22 cellular contexts compared by ENCODE assay signal in the genomic region with DNA sequence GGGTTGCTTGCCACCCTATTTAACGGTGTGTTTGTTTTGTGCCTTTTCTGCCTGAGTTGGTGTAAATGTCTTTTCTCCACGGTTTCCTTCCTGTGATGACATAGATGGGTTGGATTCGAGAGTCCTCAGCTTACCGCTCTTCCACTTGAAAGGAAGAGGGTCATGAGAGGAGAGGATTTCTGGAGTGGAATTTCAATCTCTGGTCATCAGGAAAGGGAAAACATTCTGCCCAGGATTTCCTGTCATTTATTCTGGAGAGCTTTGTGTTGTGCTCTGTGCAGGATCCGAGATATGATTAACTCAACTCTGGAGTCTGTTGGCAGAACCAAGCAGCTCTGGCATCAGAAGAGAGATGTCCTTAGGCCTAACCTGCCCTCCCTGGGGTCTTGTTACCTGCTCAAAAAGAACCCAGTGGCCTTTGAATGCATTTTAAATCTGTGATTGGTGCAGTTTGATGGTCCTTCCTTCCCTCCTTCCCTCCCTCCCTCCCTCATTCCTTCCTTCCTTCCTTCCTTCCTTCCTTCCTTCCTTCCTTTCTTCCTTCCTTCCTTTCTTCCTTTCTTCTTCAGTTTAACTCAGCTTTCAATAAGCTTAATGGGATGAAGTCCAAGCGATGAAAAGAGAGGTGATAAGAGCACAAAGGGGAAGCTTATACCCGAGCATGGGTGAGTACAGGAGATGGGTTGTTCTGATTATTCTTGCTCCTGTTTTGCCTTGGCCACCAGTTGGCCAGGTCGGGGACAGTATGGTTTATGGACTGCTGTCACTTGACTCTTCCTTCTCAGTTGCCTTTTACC.
DNase-seq lines count a peak whose midpoint lies in the region; ATAC-seq, FAIRE-seq and TF ChIP-seq lines count a peak whose summit lies in the region.
"Had no signal": no experiment of that assay in that cellular context is flagged by ENCODE, and none has a peak within 500 bp of the region (broad histone marks: within the 10 kb centered on the region; RNA-seq: fewer than 3 reads in every experiment).

No MANE protein-coding gene starts in this region.

- peak overlapping the region; percentile 17; the same call in 1 of the 2 replicates for H2AK5ac ChIP-seq in H1 (ENCODE audit: low read depth, low read length)

- H3K4me1 ChIP-seq in H1 (replicated peaks in 1 of 4; ENCODE audit: control insufficient read depth in 3 of 4, insufficient read depth in 4 of 4, low read length in 3 of 4): peaks cover 0 to 26% (median 17%) of the 10 kb centered on the region in 4 experiments; a peak in 6 of 7 replicates

- no peak overlapping the region for H3K4me3 ChIP-seq in H1 (ENCODE audit: extremely low read depth in 1 of 4, insufficient read depth in 2 of 4, low read depth in 3 of 4, low read length in 4 of 4)
- H3K4me3 ChIP-seq: K562 had no signal

- H2AFZ ChIP-seq in H1 (ENCODE audit: low read length): no peak overlapping the region

- no peaks in the 10 kb centered on the region for H3K79me1 ChIP-seq in H1 (ENCODE audit: low read depth, low read length)

- ATAC-seq in HG02759 (IDR thresholded peaks at IDR 0.05; ENCODE audit: unreplicated experiment): no peak
- ATAC-seq in HG03469 (IDR thresholded peaks at IDR 0.05; ENCODE audit: unreplicated experiment): no peak
- ATAC-seq: K562, Panc1 had no signal

- H3K18ac ChIP-seq in H1 (ENCODE audit: extremely low read depth, low read length): peak overlapping the region; percentile 48; the same call in 1 of the 2 replicates

- no peak overlapping the region for H2BK120ac ChIP-seq in H1 (replicated peaks; ENCODE audit: low read depth, low read length)

- no peak overlapping the region for H4K5ac ChIP-seq in H1 (ENCODE audit: insufficient read length, low read depth, low read length)

- no peak for TF ChIP-seq POLR2A in H1 (IDR thresholded peaks at IDR 0.05; ENCODE audit: control extremely low read depth in 1 of 2, low read depth in 2 of 2, low read length in 2 of 2)

- no peak for TF ChIP-seq EP300 in H1 (IDR thresholded peaks at IDR 0.05; ENCODE audit: borderline replicate concordance in 1 of 2, low read depth in 2 of 2, low read length in 2 of 2)

- H3K23ac ChIP-seq in H1 (ENCODE audit: insufficient read length): no peak overlapping the region

- no peak for TF ChIP-seq CTCF in H1 (IDR thresholded peaks at IDR 0.05; ENCODE audit: control extremely low read depth in 1 of 3, insufficient read depth in 1 of 3, low read depth in 1 of 3, low read length in 3 of 3)

- no peaks in the 10 kb centered on the region for H3K79me2 ChIP-seq in H1 (ENCODE audit: control insufficient read depth in 1 of 2, insufficient read depth in 2 of 2, low read length in 2 of 2)

- no peak overlapping the region; the same call in 1 of the 2 replicates for H2BK5ac ChIP-seq in H1 (ENCODE audit: low read depth, low read length)

- no peak overlapping the region for H3K4ac ChIP-seq in H1 (replicated peaks; ENCODE audit: insufficient read length, low read depth, low read length)

- H2BK15ac ChIP-seq in H1 (ENCODE audit: low read length): no peak overlapping the region

- H3K14ac ChIP-seq in H1 (ENCODE audit: insufficient read length): no peak overlapping the region

- POLR2A ChIA-PET in H1 (lab: Charles Lee; ENCODE audit: partially characterized antibody): no interaction called here

- FAIRE-seq in H1 (lab: Jason Lieb, UNC): no peak
- FAIRE-seq: A204.1, GM19239, H54, K562 had no signal

- no peak overlapping the region for H3K27ac ChIP-seq in H1 (ENCODE audit: low read depth, low read length)
- H3K27ac ChIP-seq: RWPE1 had no signal

- no peaks in the 10 kb centered on the region for H3K9me3 ChIP-seq in H1 (ENCODE audit: insufficient read depth in 2 of 2, low read depth in 1 of 2, low read length in 1 of 2)

- no peak overlapping the region for H3K4me2 ChIP-seq in H1 (ENCODE audit: insufficient read depth in 1 of 2, low read depth in 2 of 2, low read length in 2 of 2)

- WGBS in H1 (ENCODE audit: extremely low coverage in 1 of 2, insufficient coverage in 1 of 2, insufficient read length in 1 of 2, insufficient replicate concordance in 2 of 2, low coverage in 1 of 2, low lambda C conversion rate in 2 of 2, missing lambda C conversion rate in 1 of 2), 2 experiments: 84% methylated on average over 8 of the region's 8 CpGs; no CpG with 5 or more reads in 1 of the 2 experiments

- DNase-seq in NCI-H748 (lab: John Stamatoyannopoulos, UW; ENCODE audit: unreplicated experiment) (peak; percentile 3), NCI-H748 treated with DMSO at 0.1 percent for 48 hours (lab: John Stamatoyannopoulos, UW) (no peak), NCI-H345 (lab: John Stamatoyannopoulos, UW) (peak; percentile 59), H1 (ENCODE audit: low read depth in 1 of 2, low spot score in 2 of 2) (no peak), ureter (ENCODE audit: low spot score) (no peak)
- DNase-seq: C1 segment of cervical spinal cord; CD4-positive, alpha-beta memory T cell; COR-L47; DND-41; Kasumi-1; NCI-H1092 treated with DMSO at 0.1 percent for 48 hours; NCI-H1436; NCI-H774; SHP77 treated with DMSO at 0.1 percent for 48 hours had no signal

- no peak for TF ChIP-seq RAD21 in H1 (IDR thresholded peaks at IDR 0.05 in 1 of 2, conservative IDR thresholded peaks at IDR 0.05 in 1 of 2; ENCODE audit: low read depth in 2 of 2, low read length in 2 of 2)

- 0 out of 2 replicates have a peak overlapping the region, but pooled peaks have one; percentile 42 for H2BK12ac ChIP-seq in H1 (ENCODE audit: low read depth, low read length)

- H4K91ac ChIP-seq in H1 (replicated peaks; ENCODE audit: insufficient read length, low read length): no peak overlapping the region

- H2BK20ac ChIP-seq in H1 (ENCODE audit: low read length): peak overlapping the region; percentile 72; the same call in 1 of the 2 replicates

- H3K9ac ChIP-seq in H1 (replicated peaks in 1 of 4; ENCODE audit: extremely low read depth in 1 of 4, low read depth in 3 of 4, low read length in 3 of 4): no peak overlapping the region

- no peaks in the 10 kb centered on the region for H4K20me1 ChIP-seq in H1 (replicated peaks in 1 of 2; ENCODE audit: control insufficient read depth in 1 of 2, insufficient read depth in 2 of 2, low read length in 2 of 2)

- no peak overlapping the region for H3K56ac ChIP-seq in H1 (replicated peaks; ENCODE audit: insufficient read length, low read depth, low read length)

- H4K8ac ChIP-seq in H1 (ENCODE audit: extremely low read depth, insufficient read depth, low read length): no peak overlapping the region

- H3K23me2 ChIP-seq in H1 (ENCODE audit: low read depth, low read length): no peaks in the 10 kb centered on the region

- H3K36me3 ChIP-seq in H1 (ENCODE audit: control insufficient read depth in 2 of 4, insufficient read depth in 4 of 4, low read length in 3 of 4): no peaks in the 10 kb centered on the region

- no peaks in the 10 kb centered on the region for H3K27me3 ChIP-seq in H1 (replicated peaks in 1 of 4; ENCODE audit: control insufficient read depth in 3 of 4, extremely low read depth in 1 of 4, insufficient read depth in 3 of 4, low read length in 3 of 4)

- CTCF ChIA-PET in H1 (lab: Charles Lee; ENCODE audit: partially characterized antibody): no interaction called here

TF ChIP-seq in H1, 55 proteins besides CTCF, POLR2A, EP300 and RAD21:
- TF ChIP-seq USF2 (IDR thresholded peaks at IDR 0.05; ENCODE audit: low read length) (no peak), TEAD4 (IDR thresholded peaks at IDR 0.05; ENCODE audit: low read depth, low read length) (no peak), HDAC6 (IDR thresholded peaks at IDR 0.05; ENCODE audit: low read depth, low read length) (no peak)
TF ChIP-seq in H1: peak in this region for 0.

Comparison
In these comparisons a context has a peak if more than half of its experiments do, and no peak if none do; other contexts are left out.
1. DNase-seq: peak in NCI-H748 (single experiment) and NCI-H345 (single experiment); none in NCI-H748 treated with DMSO at 0.1 percent for 48 hours (single experiment), H1 (0 of 2) and ureter (single experiment).